ENCODE assay signal across 24 cellular contexts in genomic region chr6:38566295-38566694, GRCh38.
"Had no signal": no experiment of that assay in that cellular context is flagged by ENCODE, and none has a peak within 500 bp of the region (broad histone marks: within the 10 kb centered on the region; RNA-seq: fewer than 3 reads in every experiment).

No MANE protein-coding gene starts in this region.

- H3K4me3 ChIP-seq: adrenal gland, body of pancreas, Peyer's patch, SJSA1 had no signal

- DNase-seq: activated CD4-positive, alpha-beta T cell treated with anti-CD3 and anti-CD28 coated beads for 48 hours; activated CD4-positive, alpha-beta T cell treated with anti-CD3 and anti-CD28 coated beads, Interleukin-2, amount 50 U/mL, for 4 hours; activated CD4-positive, CD25-positive, alpha-beta regulatory T cell treated with anti-CD3 and anti-CD28 coated beads, Interleukin-2, amount 50 U/mL, for 72 hours; activated CD8-positive, alpha-beta memory T cell treated with anti-CD3 and anti-CD28 coated beads, Interleukin-2, amount 50 U/mL, for 48 hours; activated CD8-positive, alpha-beta T cell treated with anti-CD3 and anti-CD28 coated beads, Interleukin-2, amount 10 ng/mL, durations not matched to agents 7 days and 5 days; activated naive CD4-positive, alpha-beta T cell treated with anti-CD3 and anti-CD28 coated beads, Interleukin-2, amount 50 U/mL, for 16 hours; activated naive CD8-positive, alpha-beta T cell treated with anti-CD3 and anti-CD28 coated beads, Interleukin-2, amount 10 ng/mL, durations not matched to agents 7 days and 5 days; activated T-cell treated with anti-CD3 and anti-CD28 coated beads, Interleukin-2, amount 50 U/mL, for 1 hour; adrenal gland; anterior cingulate cortex; body of pancreas; NCI-H1092; NCI-H1417; NCI-H2029 treated with DMSO at 0.1 percent for 48 hours; NCI-H345; NCI-H510A; NCI-H526 treated with DMSO at 0.1 percent for 48 hours; NCI-H82; OCI-M1; Peyer's patch; SHP77; T-helper 17 cell; T-helper 9 cell had no signal

- H3K27ac ChIP-seq: adrenal gland, body of pancreas, Peyer's patch, SJSA1 had no signal

- H3K4me1 ChIP-seq: body of pancreas, Peyer's patch had no signal

- H3K9me3 ChIP-seq: adrenal gland, body of pancreas, Peyer's patch, SJSA1 had no signal

- H3K36me3 ChIP-seq: adrenal gland, Peyer's patch, SJSA1 had no signal

- H3K27me3 ChIP-seq: adrenal gland, body of pancreas, Peyer's patch, SJSA1 had no signal
